Comparison of ENCODE assay signal across 16 cellular contexts in genomic region chr1:24319962-24320361, GRCh38. TPM values are rescaled to one million over a fixed set of nuclear protein-coding genes. Genes with fewer than 3 reads are reported as not detected.
A peak's percentile ranks its signal among the peaks of the same experiment; 100 is the strongest.
DNase-seq lines count a peak whose midpoint lies in the region; ATAC-seq, FAIRE-seq and TF ChIP-seq lines count a peak whose summit lies in the region.
"Had no signal": no experiment of that assay in that cellular context is flagged by ENCODE, and none has a peak within 500 bp of the region (broad histone marks: within the 10 kb centered on the region; RNA-seq: fewer than 3 reads in every experiment).

No MANE protein-coding gene starts in this region.

- H3K4me3 ChIP-seq in esophagus (ENCODE audit: low read depth in 1 of 2, low read length in 2 of 2) = peak overlapping the region; percentile 66 to 74
- H3K4me3 ChIP-seq: left lung, testis had no signal

- POLR2A ChIA-PET in RWPE1 (lab: Yijun Ruan, JAX; ENCODE audit: low non-redundant PET) = interaction anchor here (0.6 kb wide), 1 partner anchor 118 kb away, joined by 3 read pairs; no protein-coding TSS in a partner anchor

- peak overlapping the region; percentile 86 for H3K27ac ChIP-seq in RWPE1
- H3K27ac ChIP-seq in esophagus (ENCODE audit: low read depth in 2 of 2, low read length in 1 of 2) = peak overlapping the region; percentile 95 to 96
- H3K27ac ChIP-seq: left lung, testis had no signal

- DNase-seq in GM12892 (ENCODE audit: insufficient read length) = no peak
- no peak for DNase-seq in RWPE1 (ENCODE audit: low spot score)
- DNase-seq in progenitor cell of endocrine pancreas (ENCODE audit: low spot score, unreplicated experiment) = no peak
- DNase-seq in nucleus accumbens (lab: John Stamatoyannopoulos, UW) = no peak
- no peak for DNase-seq in glutamatergic neuron
- no peak for DNase-seq in effector memory CD8-positive, alpha-beta T cell
- DNase-seq: activated CD4-positive, alpha-beta T cell treated with anti-CD3 and anti-CD28 coated beads for 4 hours; effector memory CD4-positive, alpha-beta T cell; NCI-H1092; NCI-H2227 treated with DMSO at 0.1 percent for 48 hours; testis had no signal

- no peak for TF ChIP-seq CTCF in RWPE1 (conservative IDR thresholded peaks at IDR 0.05; ENCODE audit: low read depth)
- TF ChIP-seq CTCF in progenitor cell of endocrine pancreas (IDR thresholded peaks at IDR 0.05; ENCODE audit: unreplicated experiment) = no peak
- TF ChIP-seq CTCF in glutamatergic neuron (IDR thresholded peaks at IDR 0.05; ENCODE audit: partially characterized antibody, unreplicated experiment) = no peak

- H3K4me3 Mint-ChIP-seq in progenitor cell of endocrine pancreas (ENCODE audit: low read depth) = peak overlapping the region; percentile 74
- no peak overlapping the region for H3K4me3 Mint-ChIP-seq in glutamatergic neuron (ENCODE audit: unreplicated experiment)
- peak overlapping the region in 1 of 2 donors; percentile 85 for H3K4me3 Mint-ChIP-seq in effector memory CD8-positive, alpha-beta T cell

- ATAC-seq in effector memory CD8-positive, alpha-beta T cell (replicated peaks) = no peak

- no peak for TF ChIP-seq POLR2A in GM12892 (IDR thresholded peaks at IDR 0.05; ENCODE audit: low read depth, low read length)

- WGBS in esophagus, 2 donors = 61 to 73% methylated on average over 1 of the region's 1 CpG

- peaks cover 2 to 13% of the 10 kb centered on the region in 2 donors for H3K4me1 ChIP-seq in esophagus (ENCODE audit: control insufficient read depth in 2 of 2, insufficient read depth in 2 of 2, low read length in 1 of 2)

- H3K9me3 ChIP-seq in esophagus (ENCODE audit: control insufficient read depth in 2 of 2, insufficient read depth in 1 of 2, low read depth in 1 of 2, low read length in 1 of 2) = no peaks in the 10 kb centered on the region
- H3K9me3 ChIP-seq: left lung, testis had no signal

- H3K9me3 Mint-ChIP-seq in progenitor cell of endocrine pancreas (ENCODE audit: low read depth) (no peaks in the 10 kb centered on the region), glutamatergic neuron (ENCODE audit: unreplicated experiment) (no peaks in the 10 kb centered on the region)
- H3K9me3 Mint-ChIP-seq in effector memory CD8-positive, alpha-beta T cell = no peaks in the 10 kb centered on the region
- H3K9me3 Mint-ChIP-seq: activated T-helper 1 cell treated with anti-CD3 and anti-CD28 coated beads, Interleukin-12 subunit alpha, Interleukin-12 subunit beta, Interleukin-2, Interleukin-4 antibody, amounts not matched to agents 30 ng/mL and 10 ng/mL and 1 ng/mL, durations not matched to agents 14 hours and 24 hours and 36 hours had no signal

- H3K36me3 Mint-ChIP-seq in progenitor cell of endocrine pancreas (ENCODE audit: insufficient read depth) = no peaks in the 10 kb centered on the region
- H3K36me3 Mint-ChIP-seq in glutamatergic neuron (ENCODE audit: unreplicated experiment) = no peaks in the 10 kb centered on the region
- H3K36me3 Mint-ChIP-seq in effector memory CD8-positive, alpha-beta T cell (ENCODE audit: insufficient read depth) = peaks cover 10% of the 10 kb centered on the region

- H3K4me1 Mint-ChIP-seq in progenitor cell of endocrine pancreas (ENCODE audit: low read depth) (peaks cover 29% of the 10 kb centered on the region), glutamatergic neuron (ENCODE audit: low read depth, unreplicated experiment) (peaks cover 12% of the 10 kb centered on the region)
- H3K4me1 Mint-ChIP-seq in effector memory CD8-positive, alpha-beta T cell (ENCODE audit: low read depth in 2 of 2) = peaks cover 28 to 38% of the 10 kb centered on the region in 2 donors

- H3K27ac Mint-ChIP-seq in progenitor cell of endocrine pancreas = peak overlapping the region; percentile 82
- H3K27ac Mint-ChIP-seq in glutamatergic neuron (ENCODE audit: unreplicated experiment) = no peak overlapping the region
- H3K27ac Mint-ChIP-seq in effector memory CD8-positive, alpha-beta T cell = peak overlapping the region in 1 of 2 donors; percentile 0
- H3K27ac Mint-ChIP-seq: activated T-helper 1 cell treated with anti-CD3 and anti-CD28 coated beads, Interleukin-12 subunit alpha, Interleukin-12 subunit beta, Interleukin-2, Interleukin-4 antibody, amounts not matched to agents 30 ng/mL and 10 ng/mL and 1 ng/mL, durations not matched to agents 14 hours and 24 hours and 36 hours had no signal

- peak; percentile 58 for FAIRE-seq in GM12892 (lab: Jason Lieb, UNC)
- FAIRE-seq: small intestine had no signal

- CTCF ChIA-PET in RWPE1 (lab: Yijun Ruan, JAX) = interaction anchor here (0.6 to 3.9 kb wide), 5 partner anchors 9 to 319 kb away, joined by 3 to 13 read pairs (median 3); no protein-coding TSS in a partner anchor

- peaks cover 0 to 3% of the 10 kb centered on the region in 2 donors for H3K36me3 ChIP-seq in esophagus (ENCODE audit: control insufficient read depth in 2 of 2, insufficient read depth in 2 of 2, low read length in 1 of 2)
- H3K36me3 ChIP-seq: left lung had no signal

- H3K27me3 Mint-ChIP-seq in progenitor cell of endocrine pancreas (peaks cover 32% of the 10 kb centered on the region), glutamatergic neuron (ENCODE audit: unreplicated experiment) (peaks cover 4% of the 10 kb centered on the region)
- peaks cover 56 to 66% of the 10 kb centered on the region in 2 donors for H3K27me3 Mint-ChIP-seq in effector memory CD8-positive, alpha-beta T cell

- H3K27me3 ChIP-seq in esophagus (ENCODE audit: control insufficient read depth in 1 of 2, insufficient read depth in 2 of 2, low read length in 2 of 2) = no peaks in the 10 kb centered on the region
- H3K27me3 ChIP-seq: testis had no signal

RNA-seq across cellular contexts. Expression of gene GRHL3, which starts 0.8 kb away (rescaled TPM):
- polyA plus RNA-seq in GM12892 (2012; ENCODE audit: missing spikeins) = 0.28 TPM
- polyA plus RNA-seq in esophagus = 100 to 1,000 TPM in 1 of 2 donors, 10 to 100 TPM in 1; 59.0 to 115 TPM
- 4.9 and 5.7 TPM in 2 replicates for total RNA-seq in progenitor cell of endocrine pancreas
- total RNA-seq in glutamatergic neuron (ENCODE audit: unreplicated experiment) = 0.37 TPM
- total RNA-seq: activated T-helper 1 cell treated with anti-CD3 and anti-CD28 coated beads, Interleukin-12 subunit alpha, Interleukin-12 subunit beta, Interleukin-2, Interleukin-4 antibody, amounts not matched to agents 30 ng/mL and 10 ng/mL and 1 ng/mL, durations not matched to agents 14 hours and 24 hours and 36 hours; glomerular endothelial cell had no signal
